In genomic region chr3:76400141-76400540, GRCh38 we compare ENCODE assay signal across 18 cellular contexts.
DNase-seq lines count a peak whose midpoint lies in the region; ATAC-seq, FAIRE-seq and TF ChIP-seq lines count a peak whose summit lies in the region.
"Had no signal": no experiment of that assay in that cellular context is flagged by ENCODE, and none has a peak within 500 bp of the region (broad histone marks: within the 10 kb centered on the region; RNA-seq: fewer than 3 reads in every experiment).

No MANE protein-coding gene starts in this region.

- intact Hi-C loops in A673 (cut with micrococcal nuclease; ENCODE audit: unreplicated experiment): no loop called here
- intact Hi-C loops in ascending aorta (cut with DNase I): no loop called here

- H3K36me3 ChIP-seq in fibroblast of lung (ENCODE audit: control insufficient read depth, insufficient read depth, low read length) (no peaks in the 10 kb centered on the region), A673 (ENCODE audit: insufficient read depth, low read length, poor library complexity, severe bottlenecking) (no peaks in the 10 kb centered on the region), ascending aorta (no peaks in the 10 kb centered on the region)
- H3K36me3 ChIP-seq: HAP-1 had no signal

- H3K27ac ChIP-seq in fibroblast of lung (ENCODE audit: insufficient read depth, low read length) (no peak overlapping the region), A673 (ENCODE audit: low read depth, low read length, poor library complexity, severe bottlenecking) (no peak overlapping the region), ascending aorta (no peak overlapping the region)
- H3K27ac ChIP-seq: HL-60, PC-9 had no signal

- no peaks in the 10 kb centered on the region for H4K20me1 ChIP-seq in fibroblast of lung (ENCODE audit: control insufficient read depth, extremely low read depth, insufficient read depth, low read length)

- H3K4me2 ChIP-seq in fibroblast of lung (ENCODE audit: extremely low read depth, insufficient read depth, low read length): no peak overlapping the region
- H3K4me2 ChIP-seq: PC-9 had no signal

- BruUV-seq in A673 (replicated peaks; lab: Mats Ljungman, UMichigan): no TSS peak

- H3K79me2 ChIP-seq in fibroblast of lung (ENCODE audit: control insufficient read depth, insufficient read depth, low read length): no peaks in the 10 kb centered on the region

- H3K9me3 ChIP-seq in fibroblast of lung (ENCODE audit: control insufficient read depth, insufficient read depth, low read depth, low read length) (no peaks in the 10 kb centered on the region), A673 (ENCODE audit: low read depth, low read length, poor library complexity, severe bottlenecking) (no peaks in the 10 kb centered on the region), ascending aorta (no peaks in the 10 kb centered on the region)
- H3K9me3 ChIP-seq: HAP-1 had no signal

- H2AFZ ChIP-seq in fibroblast of lung (ENCODE audit: low read length): no peak overlapping the region
- H2AFZ ChIP-seq: PC-9 had no signal

- POLR2A ChIA-PET in A673 (lab: Charles Lee; ENCODE audit: low non-redundant PET): no interaction called here

- peak; percentile 13 for DNase-seq in HCEC 1CT
- peak; percentile 3 to 42 for DNase-seq in fibroblast of lung (ENCODE audit: low read depth in 2 of 2)
- peak; percentile 6 for DNase-seq in urothelium cell line (ENCODE audit: low spot score)
- no peak for DNase-seq in A673 (ENCODE audit: low spot score)
- DNase-seq in ascending aorta (ENCODE audit: low spot score in 2 of 2): no peak
- DNase-seq in NOMO-1 treated with DMSO at 0.1 percent for 48 hours (lab: John Stamatoyannopoulos, UW; ENCODE audit: unreplicated experiment): no peak
- DNase-seq: CD4-positive, alpha-beta memory T cell; DMS79 treated with DMSO at 0.1 percent for 48 hours; GDM1; NCI-H1417; NCI-H1930; NCI-H69; NK-92 treated with Interleukin-12 subunit alpha and Interleukin-12 subunit beta, amount 100 ng/mL, for 24 hours; PC-9 had no signal

- no peak overlapping the region for H3K9ac ChIP-seq in fibroblast of lung (ENCODE audit: insufficient read depth, low read length)

- no peaks in the 10 kb centered on the region for H3K27me3 ChIP-seq in fibroblast of lung (ENCODE audit: control insufficient read depth, insufficient read depth, low read length)
- no peaks in the 10 kb centered on the region for H3K27me3 ChIP-seq in A673 (replicated peaks; ENCODE audit: insufficient read depth, low read depth, low read length, poor library complexity)
- H3K27me3 ChIP-seq in ascending aorta: no peaks in the 10 kb centered on the region

- TF ChIP-seq CTCF in fibroblast of lung (conservative IDR thresholded peaks at IDR 0.05 in 1 of 2, IDR thresholded peaks at IDR 0.05 in 1 of 2; ENCODE audit: low read depth in 1 of 2, low read length in 2 of 2) (no peak), A673 (conservative IDR thresholded peaks at IDR 0.05; ENCODE audit: low read depth, low read length) (no peak), ascending aorta (IDR thresholded peaks at IDR 0.05) (no peak)

- ATAC-seq in SK-N-SH treated with all-trans-retinoic acid at 6 μM for 48 hours: no peak
- ATAC-seq: GM12878 had no signal

- CTCF ChIA-PET in A673 (lab: Charles Lee): no interaction called here

- H3K4me1 ChIP-seq in fibroblast of lung (ENCODE audit: control insufficient read depth, extremely low read depth, insufficient read depth, low read length) (no peaks in the 10 kb centered on the region), A673 (ENCODE audit: insufficient read depth, low read length, poor library complexity, severe bottlenecking) (no peaks in the 10 kb centered on the region), ascending aorta (no peaks in the 10 kb centered on the region)
- H3K4me1 ChIP-seq: HAP-1 had no signal

- FAIRE-seq in urothelium cell line (lab: Jason Lieb, UNC): no peak
- FAIRE-seq: GM12878 had no signal

- H3K4me3 ChIP-seq in fibroblast of lung (replicated peaks in 1 of 4; ENCODE audit: control extremely low read depth in 1 of 4, insufficient read depth in 1 of 4, low read depth in 3 of 4, low read length in 4 of 4) (no peak overlapping the region), A673 (ENCODE audit: low read depth, low read length, poor library complexity, severe bottlenecking) (no peak overlapping the region), ascending aorta (no peak overlapping the region)
- H3K4me3 ChIP-seq: GM12878, HAP-1, PC-9 had no signal

TF ChIP-seq in SK-N-SH treated with all-trans-retinoic acid at 6 μM for 48 hours, 23 proteins besides CTCF, POLR2A, EP300 and RAD21:
- TF ChIP-seq OSR1 (CRISPR knock-in tag; IDR thresholded peaks at IDR 0.05) (no peak), TOX (CRISPR knock-in tag; IDR thresholded peaks at IDR 0.05; ENCODE audit: borderline replicate concordance) (no peak), GLIS3 (CRISPR knock-in tag; IDR thresholded peaks at IDR 0.05) (no peak), ISL1 (CRISPR knock-in tag; IDR thresholded peaks at IDR 0.05) (peak; percentile 22; the same call in 1 of the 2 replicates)

Comparison
In these comparisons a context has a peak if more than half of its experiments do, and no peak if none do; other contexts are left out.
1. DNase-seq: peak in HCEC 1CT (single experiment), fibroblast of lung (2 of 2) and urothelium cell line (single experiment); none in A673 (single experiment), ascending aorta (0 of 2) and NOMO-1 treated with DMSO at 0.1 percent for 48 hours (single experiment).